ENCODE assay signal across 8 cellular contexts in the genomic region with DNA sequence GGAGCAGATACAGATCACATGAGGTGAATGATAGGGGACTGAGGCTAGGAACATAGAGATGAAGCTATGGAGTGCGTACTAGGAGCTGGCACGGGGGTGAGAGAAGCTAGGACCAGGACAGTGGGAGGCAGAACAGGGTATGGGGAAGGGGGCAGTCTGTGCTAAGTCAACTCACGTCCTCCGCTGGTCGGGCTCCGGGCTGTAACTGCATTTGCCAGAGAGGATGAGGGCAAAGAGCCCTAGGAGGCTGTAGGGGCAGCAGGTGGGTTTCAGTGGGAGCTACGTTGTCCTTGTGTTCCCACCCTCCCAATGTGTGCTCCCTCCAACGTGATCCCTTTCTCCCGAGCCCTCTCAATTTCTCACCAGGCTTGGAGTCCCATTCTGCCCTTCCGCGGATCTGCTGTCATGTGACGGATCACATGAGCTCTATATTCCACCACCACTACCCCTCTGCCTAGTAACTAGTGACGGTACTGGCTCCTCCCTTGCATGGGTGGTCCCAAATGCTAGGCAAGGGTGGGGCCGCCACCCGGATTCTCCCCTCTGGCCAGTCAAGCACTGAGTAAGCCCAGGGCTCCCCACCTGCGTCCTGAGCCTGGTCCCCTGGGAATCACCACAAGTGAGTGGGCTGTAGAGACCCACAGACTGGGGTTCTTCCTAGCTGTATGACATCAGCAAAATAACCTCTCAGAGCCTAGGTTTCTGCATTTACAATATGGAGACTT. TPM values are rescaled to one million over a fixed set of nuclear protein-coding genes. Genes with fewer than 3 reads are reported as not detected.
A peak's percentile ranks its signal among the peaks of the same experiment; 100 is the strongest.
DNase-seq lines count a peak whose midpoint lies in the region; ATAC-seq, FAIRE-seq and TF ChIP-seq lines count a peak whose summit lies in the region.

A gene (minus strand): TSS at position 402 of the 725 bp plus-strand sequence. CDS start 22 bp downstream, at position 380.

- no peak for TF ChIP-seq CTCF in RWPE1 (conservative IDR thresholded peaks at IDR 0.05; ENCODE audit: low read depth)
- TF ChIP-seq CTCF in natural killer cell (IDR thresholded peaks at IDR 0.05), result no peak

- no peak within 1 kb of the TSS for H3K27ac Mint-ChIP-seq in activated T-helper 17 cell treated with anti-CD3 and anti-CD28 coated beads, Interleukin-2, amount 50 U/mL, for 72 hours
- H3K27ac Mint-ChIP-seq in natural killer cell, result no peak within 1 kb of the TSS

- peaks cover 13% of the 10 kb centered on the region for H3K4me1 Mint-ChIP-seq in activated T-helper 17 cell treated with anti-CD3 and anti-CD28 coated beads, Interleukin-2, amount 50 U/mL, for 72 hours
- peaks cover 0 to 8% of the 10 kb centered on the region in 2 donors for H3K4me1 Mint-ChIP-seq in natural killer cell

- ATAC-seq in activated T-helper 17 cell treated with anti-CD3 and anti-CD28 coated beads, Interleukin-2, amount 50 U/mL, for 72 hours (replicated peaks), result peak; percentile 89
- ATAC-seq in natural killer cell, result peak; percentile 89 to 97 (median 96)

- peak; percentile 36; the same call in 1 of the 2 replicates for TF ChIP-seq POLR2A in H54 (IDR thresholded peaks at IDR 0.05; ENCODE audit: low read depth, low read length)

- POLR2A ChIA-PET in RWPE1 (lab: Yijun Ruan, JAX; ENCODE audit: low non-redundant PET), result interaction anchor here (0.7 kb wide), 1 partner anchor 8 kb away, joined by 4 read pairs; no protein-coding TSS in a partner anchor

- intact Hi-C loops in natural killer cell (cut with micrococcal nuclease), result loop anchor here (1.0 to 10.0 kb wide), 4 partner anchors 16 to 224 kb away; a partner anchor contains a TSS

- FAIRE-seq in H54 (lab: Jason Lieb, UNC), result peak; percentile 91

- H3K9me3 Mint-ChIP-seq in activated T-helper 17 cell treated with anti-CD3 and anti-CD28 coated beads, Interleukin-2, amount 50 U/mL, for 72 hours, result no peaks in the 10 kb centered on the region
- H3K9me3 Mint-ChIP-seq in natural killer cell, result no peaks in the 10 kb centered on the region

- CTCF ChIA-PET in RWPE1 (lab: Yijun Ruan, JAX), result no interaction called here

- no peaks in the 10 kb centered on the region for H3K27me3 Mint-ChIP-seq in activated T-helper 17 cell treated with anti-CD3 and anti-CD28 coated beads, Interleukin-2, amount 50 U/mL, for 72 hours
- H3K27me3 Mint-ChIP-seq in natural killer cell (ENCODE audit: low read depth in 2 of 2), result no peaks in the 10 kb centered on the region

- H3K36me3 Mint-ChIP-seq in activated T-helper 17 cell treated with anti-CD3 and anti-CD28 coated beads, Interleukin-2, amount 50 U/mL, for 72 hours (ENCODE audit: low read depth), result no peaks in the 10 kb centered on the region
- no peaks in the 10 kb centered on the region for H3K36me3 Mint-ChIP-seq in natural killer cell

- peak; percentile 94 for DNase-seq in ELF-1 (ENCODE audit: low read depth, low spot score)
- DNase-seq in H54 (ENCODE audit: insufficient read length, low spot score), result peak; percentile 99
- peak; percentile 93 for DNase-seq in LoVo (ENCODE audit: low spot score)
- DNase-seq in RWPE1 (ENCODE audit: low spot score), result peak; percentile 99
- DNase-seq in fibroblast of peridontal ligament (ENCODE audit: extremely low read depth), result peak; percentile 96
- peak; percentile 89 for DNase-seq in natural killer cell
- peak; percentile 84 for DNase-seq in stimulated activated naive CD4-positive, alpha-beta T cell treated with Interleukin-2 at 50 U/mL for 16 hours (lab: John Stamatoyannopoulos, UW)

- peak within 1 kb of the TSS; percentile 78 for H3K27ac ChIP-seq in RWPE1

- H3K4me3 Mint-ChIP-seq in activated T-helper 17 cell treated with anti-CD3 and anti-CD28 coated beads, Interleukin-2, amount 50 U/mL, for 72 hours, result no peak within 1 kb of the TSS
- no peak within 1 kb of the TSS for H3K4me3 Mint-ChIP-seq in natural killer cell

RNA-seq across cellular contexts. Expression of the gene that starts here (rescaled TPM):
- 100 to 1,000 TPM in 1 of 2 donors, 10 to 100 TPM in 1; 75.7 to 172 TPM for total RNA-seq in activated T-helper 17 cell treated with anti-CD3 and anti-CD28 coated beads, Interleukin-2, amount 50 U/mL, for 72 hours
- total RNA-seq in natural killer cell, result 100 to 1,000 TPM; 123 to 135 (median 131) TPM

Comparison
In these comparisons a context has a peak if more than half of its experiments do, and no peak if none do; other contexts are left out.
1. Peak in every context shown above with its lines: DNase-seq, ATAC-seq and H3K27ac ChIP-seq.